In genomic region chr3:57555316-57555715, GRCh38 we compare ENCODE assay signal across 8 cellular contexts. TPM values are rescaled to one million over a fixed set of nuclear protein-coding genes. Genes with fewer than 3 reads are reported as not detected.
DNase-seq lines count a peak whose midpoint lies in the region; TF ChIP-seq lines count a peak whose summit lies in the region.

No MANE protein-coding gene starts in this region.

- peak overlapping the region; percentile 87 to 98 (median 96) for H3K9ac ChIP-seq in BLaER1 treated with 17β-estradiol and CSF1 and Interleukin-3, amounts not matched to agents 10 nM and 100 nM
- peak overlapping the region; percentile 86 for H3K9ac ChIP-seq in mucosa of stomach (ENCODE audit: low read length)

- peak overlapping the region; percentile 83 to 97 (median 89) for H3K4me3 ChIP-seq in BLaER1 treated with 17β-estradiol and CSF1 and Interleukin-3, amounts not matched to agents 10 nM and 100 nM
- peak overlapping the region; percentile 79 for H3K4me3 ChIP-seq in mucosa of stomach (ENCODE audit: low read length)

- H3K27me3 ChIP-seq in BLaER1 treated with 17β-estradiol and CSF1 and Interleukin-3, amounts not matched to agents 10 nM and 100 nM, result no peaks in the 10 kb centered on the region
- H3K27me3 ChIP-seq in mucosa of stomach (ENCODE audit: control insufficient read depth, insufficient read depth, low read length), result no peaks in the 10 kb centered on the region

- peaks cover 11 to 26% (median 18%) of the 10 kb centered on the region in 11 experiments; a peak in 21 of 22 replicates for H3K36me3 ChIP-seq in BLaER1 treated with 17β-estradiol and CSF1 and Interleukin-3, amounts not matched to agents 10 nM and 100 nM
- H3K36me3 ChIP-seq in KOPT-K1 (ENCODE audit: insufficient read depth, low read length) (peaks cover 29% of the 10 kb centered on the region), mucosa of stomach (ENCODE audit: control insufficient read depth, insufficient read depth, low read length) (no peaks in the 10 kb centered on the region)

- peaks cover 1% of the 10 kb centered on the region for H3K36me3 Mint-ChIP-seq in chondrocyte (ENCODE audit: low read depth)

- no peaks in the 10 kb centered on the region for H3K27me3 Mint-ChIP-seq in chondrocyte (ENCODE audit: low read depth)

- peak overlapping the region; percentile 89 to 97 (median 94) for H3K27ac ChIP-seq in BLaER1 treated with 17β-estradiol and CSF1 and Interleukin-3, amounts not matched to agents 10 nM and 100 nM
- peak overlapping the region; percentile 87 for H3K27ac ChIP-seq in KOPT-K1 (ENCODE audit: low read depth, low read length, poor library complexity, severe bottlenecking)

- H3K4me3 Mint-ChIP-seq in chondrocyte (ENCODE audit: unreplicated experiment), result peak overlapping the region; percentile 95

- H3K9me3 Mint-ChIP-seq in chondrocyte (ENCODE audit: low read depth), result no peaks in the 10 kb centered on the region

- no peaks in the 10 kb centered on the region for H3K9me3 ChIP-seq in BLaER1 treated with 17β-estradiol and CSF1 and Interleukin-3, amounts not matched to agents 10 nM and 100 nM (replicated peaks in 1 of 11)
- H3K9me3 ChIP-seq in KOPT-K1 (ENCODE audit: insufficient read depth, low read length, poor library complexity, severe bottlenecking) (no peaks in the 10 kb centered on the region), mucosa of stomach (ENCODE audit: control insufficient read depth, low read length) (no peaks in the 10 kb centered on the region)

- H3K4me1 ChIP-seq in BLaER1 treated with 17β-estradiol and CSF1 and Interleukin-3, amounts not matched to agents 10 nM and 100 nM, result peaks cover 27 to 38% (median 36%) of the 10 kb centered on the region in 10 experiments
- H3K4me1 ChIP-seq in mucosa of stomach (ENCODE audit: control insufficient read depth, insufficient read depth, low read length), result peaks cover 5% of the 10 kb centered on the region

- no peak for TF ChIP-seq CTCF in chondrocyte (IDR thresholded peaks at IDR 0.05)

- H3K27ac Mint-ChIP-seq in chondrocyte (ENCODE audit: unreplicated experiment), result peak overlapping the region; percentile 100

- peaks cover 38% of the 10 kb centered on the region for H3K4me1 Mint-ChIP-seq in chondrocyte (ENCODE audit: low read depth)

- no peak for DNase-seq in chondrocyte (ENCODE audit: low spot score)
- DNase-seq in NCI-H1417 (lab: John Stamatoyannopoulos, UW), result no peak
- no peak for DNase-seq in activated gamma-delta T cell treated with Interleukin-2 at 50 U/mL for 16 hours
- DNase-seq in stimulated activated naive CD4-positive, alpha-beta T cell treated with Interleukin-2 at 50 U/mL for 16 hours (lab: John Stamatoyannopoulos, UW), result no peak
- no peak for DNase-seq in UCSD-AML1 (lab: John Stamatoyannopoulos, UW; ENCODE audit: unreplicated experiment)

- peak overlapping the region; percentile 86 to 100 (median 94) for H3K4me2 ChIP-seq in BLaER1 treated with 17β-estradiol and CSF1 and Interleukin-3, amounts not matched to agents 10 nM and 100 nM

- H4K20me1 ChIP-seq in BLaER1 treated with 17β-estradiol and CSF1 and Interleukin-3, amounts not matched to agents 10 nM and 100 nM, result peaks cover 10 to 40% (median 36%) of the 10 kb centered on the region in 11 experiments; a peak in 19 of 22 replicates

RNA-seq across cellular contexts. Expression of gene PDE12, which starts 0.8 kb away (rescaled TPM):
- 16.6 to 17.8 TPM (median 17.5 TPM) in 3 replicates for total RNA-seq in chondrocyte

RNA-seq across cellular contexts. Expression of gene DNAH12, which starts 11.2 kb away (rescaled TPM):
- 0.02 to 0.29 TPM (median 0.15 TPM) in 3 replicates for total RNA-seq in chondrocyte

RNA-seq across cellular contexts. Expression of gene ARF4, which starts 41.8 kb away (rescaled TPM):
- 413 to 474 TPM (median 415 TPM) in 3 replicates for total RNA-seq in chondrocyte
